1 cellular context compared by ENCODE assay signal in genomic region chr14:88559852-88560251, GRCh38.
TF ChIP-seq lines count a peak whose summit lies in the region.

No MANE protein-coding gene starts in this region.

TF ChIP-seq in HepG2, 621 proteins besides CTCF, POLR2A, EP300 and RAD21 (continued from another document):
- TF ChIP-seq, protein P1, sequence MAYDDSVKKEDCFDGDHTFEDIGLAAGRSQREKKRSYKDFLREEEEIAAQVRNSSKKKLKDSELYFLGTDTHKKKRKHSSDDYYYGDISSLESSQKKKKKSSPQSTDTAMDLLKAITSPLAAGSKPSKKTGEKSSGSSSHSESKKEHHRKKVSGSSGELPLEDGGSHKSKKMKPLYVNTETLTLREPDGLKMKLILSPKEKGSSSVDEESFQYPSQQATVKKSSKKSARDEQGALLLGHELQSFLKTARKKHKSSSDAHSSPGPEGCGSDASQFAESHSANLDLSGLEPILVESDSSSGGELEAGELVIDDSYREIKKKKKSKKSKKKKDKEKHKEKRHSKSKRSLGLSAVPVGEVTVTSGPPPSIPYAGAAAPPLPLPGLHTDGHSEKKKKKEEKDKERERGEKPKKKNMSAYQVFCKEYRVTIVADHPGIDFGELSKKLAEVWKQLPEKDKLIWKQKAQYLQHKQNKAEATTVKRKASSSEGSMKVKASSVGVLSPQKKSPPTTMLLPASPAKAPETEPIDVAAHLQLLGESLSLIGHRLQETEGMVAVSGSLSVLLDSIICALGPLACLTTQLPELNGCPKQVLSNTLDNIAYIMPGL (CRISPR knock-in tag; IDR thresholded peaks at IDR 0.05; ENCODE audit: borderline replicate concordance in 1 of 2, low read depth in 1 of 2) = 0 out of 4 replicates have a peak, but pooled peaks of 1 of the 2 experiments have one; percentile 19
- no peak for TF ChIP-seq ZNF720 (CRISPR knock-in tag; IDR thresholded peaks at IDR 0.05)
- TF ChIP-seq ARID3A (IDR thresholded peaks at IDR 0.05; ENCODE audit: low read depth, low read length) = peak; percentile 28; the same call in 1 of the 2 replicates
- TF ChIP-seq, protein P2, sequence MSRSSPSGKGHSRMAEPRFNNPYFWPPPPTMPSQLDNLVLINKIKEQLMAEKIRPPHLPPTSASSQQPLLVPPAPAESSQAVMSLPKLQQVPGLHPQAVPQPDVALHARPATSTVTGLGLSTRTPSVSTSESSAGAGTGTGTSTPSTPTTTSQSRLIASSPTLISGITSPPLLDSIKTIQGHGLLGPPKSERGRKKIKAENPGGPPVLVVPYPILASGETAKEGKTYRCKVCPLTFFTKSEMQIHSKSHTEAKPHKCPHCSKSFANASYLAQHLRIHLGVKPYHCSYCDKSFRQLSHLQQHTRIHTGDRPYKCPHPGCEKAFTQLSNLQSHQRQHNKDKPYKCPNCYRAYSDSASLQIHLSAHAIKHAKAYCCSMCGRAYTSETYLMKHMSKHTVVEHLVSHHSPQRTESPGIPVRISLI (CRISPR knock-in tag; IDR thresholded peaks at IDR 0.05; ENCODE audit: borderline replicate concordance) = peak; percentile 94
